Comparison of ENCODE assay signal across 11 cellular contexts in genomic region chr21:27423906-27424595, GRCh38.
A peak's percentile ranks its signal among the peaks of the same experiment; 100 is the strongest.
DNase-seq lines count a peak whose midpoint lies in the region; ATAC-seq, FAIRE-seq and TF ChIP-seq lines count a peak whose summit lies in the region.
"Had no signal": no experiment of that assay in that cellular context is flagged by ENCODE, and none has a peak within 500 bp of the region (broad histone marks: within the 10 kb centered on the region; RNA-seq: fewer than 3 reads in every experiment).

No MANE protein-coding gene starts in this region.

- no peak for TF ChIP-seq POLR2A in suprapubic skin (IDR thresholded peaks at IDR 0.05)

- TF ChIP-seq CTCF in bronchial epithelial cell (IDR thresholded peaks at IDR 0.05; ENCODE audit: insufficient read depth, low read length, severe bottlenecking) (no peak), suprapubic skin (IDR thresholded peaks at IDR 0.05) (no peak)

- FAIRE-seq in bronchial epithelial cell (lab: Jason Lieb, UNC), result no peak

- H3K9me3 ChIP-seq in iPS DF 6.9 (ENCODE audit: control insufficient read depth, insufficient read depth, low read length) (no peaks in the 10 kb centered on the region), suprapubic skin (no peaks in the 10 kb centered on the region)

- H3K4me3 ChIP-seq in bronchial epithelial cell (ENCODE audit: low read depth, low read length) (no peak overlapping the region), iPS DF 6.9 (ENCODE audit: low read length) (no peak overlapping the region), suprapubic skin (no peak overlapping the region)

- H3K4me1 ChIP-seq in iPS DF 6.9 (ENCODE audit: control insufficient read depth, insufficient read depth, low read length), result no peaks in the 10 kb centered on the region
- H3K4me1 ChIP-seq in suprapubic skin, result peaks cover 19% of the 10 kb centered on the region

- H3K27ac ChIP-seq in iPS DF 6.9 (ENCODE audit: low read length) (no peak overlapping the region), suprapubic skin (peak overlapping the region; percentile 48)
- H3K27ac ChIP-seq: RWPE1 had no signal

- H3K27me3 ChIP-seq in bronchial epithelial cell (ENCODE audit: control insufficient read depth, insufficient read depth, low read length), result no peaks in the 10 kb centered on the region
- no peaks in the 10 kb centered on the region for H3K27me3 ChIP-seq in iPS DF 6.9 (ENCODE audit: control insufficient read depth, insufficient read depth, low read length)
- H3K27me3 ChIP-seq in suprapubic skin, result no peaks in the 10 kb centered on the region

- DNase-seq in HS-5 (ENCODE audit: low read depth) (peak; percentile 41), bronchial epithelial cell (ENCODE audit: low read depth) (peak; percentile 46), iPS DF 6.9 (ENCODE audit: low read depth, low spot score) (peak; percentile 61), suprapubic skin (ENCODE audit: low spot score in 2 of 2) (no peak), NCI-H524 (lab: John Stamatoyannopoulos, UW) (no peak), NCI-H1436 (lab: John Stamatoyannopoulos, UW) (no peak)
- DNase-seq in activated naive CD4-positive, alpha-beta T cell treated with anti-CD3 and anti-CD28 coated beads, Interleukin-2, amount 50 U/mL, for 16 hours, result no peak
- DNase-seq: activated CD4-positive, alpha-beta T cell treated with anti-CD3 and anti-CD28 coated beads for 36 hours; activated naive CD4-positive, alpha-beta T cell treated with Interleukin-2 at 50 U/mL for 16 hours had no signal

- ATAC-seq in HG03045 (IDR thresholded peaks at IDR 0.05; ENCODE audit: unreplicated experiment), result no peak
- ATAC-seq: activated CD4-positive, alpha-beta T cell treated with anti-CD3 and anti-CD28 coated beads for 36 hours had no signal

- no CpG with 5 or more reads among the region's 4 CpGs for WGBS in iPS DF 6.9 (ENCODE audit: insufficient coverage, insufficient read length)
- WGBS in suprapubic skin, result 90% methylated on average over 4 of the region's 4 CpGs

- no peak for TF ChIP-seq EP300 in suprapubic skin (IDR thresholded peaks at IDR 0.05)

- H3K36me3 ChIP-seq in bronchial epithelial cell (ENCODE audit: control insufficient read depth, insufficient read depth, low read length) (no peaks in the 10 kb centered on the region), iPS DF 6.9 (ENCODE audit: control insufficient read depth, insufficient read depth, low read length) (no peaks in the 10 kb centered on the region), suprapubic skin (no peaks in the 10 kb centered on the region)

Comparison
In these comparisons a context has a peak if more than half of its experiments do, and no peak if none do; other contexts are left out.
1. DNase-seq: peak in HS-5 (single experiment), bronchial epithelial cell (single experiment) and iPS DF 6.9 (single experiment); none in suprapubic skin (0 of 2), NCI-H524 (0 of 2), NCI-H1436 (single experiment) and activated naive CD4-positive, alpha-beta T cell treated with anti-CD3 and anti-CD28 coated beads, Interleukin-2, amount 50 U/mL, for 16 hours (single experiment).